Comparison of ENCODE assay signal across 34 cellular contexts in the genomic region with DNA sequence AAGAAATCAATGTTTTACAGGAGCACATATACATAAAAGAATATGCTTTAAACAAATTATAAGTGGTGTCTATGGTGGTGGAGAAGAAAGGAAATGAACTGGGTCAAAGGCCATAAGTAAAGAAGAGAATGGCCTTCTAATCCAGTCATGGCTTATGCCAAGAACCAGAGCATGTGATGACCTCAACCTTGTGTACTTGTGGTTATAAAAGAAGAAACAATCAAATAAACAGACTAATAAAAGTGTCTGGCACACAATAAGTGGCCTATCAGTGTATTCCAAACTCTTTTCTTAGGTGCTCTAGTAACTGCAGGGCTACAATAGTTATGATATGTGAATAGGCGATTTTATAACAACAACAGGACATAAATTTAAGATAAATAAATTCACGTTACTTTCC. TPM values are rescaled to one million over a fixed set of nuclear protein-coding genes. Genes with fewer than 3 reads are reported as not detected.
"Had no signal": no experiment of that assay in that cellular context is flagged by ENCODE, and none has a peak within 500 bp of the region (broad histone marks: within the 10 kb centered on the region; RNA-seq: fewer than 3 reads in every experiment).

No MANE protein-coding gene starts in this region.

- H3K79me2 ChIP-seq: hepatocyte, parathyroid adenoma had no signal

- H3K4me2 ChIP-seq: hepatocyte had no signal

- H3K9me3 ChIP-seq: gastroesophageal sphincter, heart left ventricle, left lung, mucosa of descending colon, neutrophil, stomach, testis, tibial artery had no signal

- ATAC-seq: esophagus mucosa; foreskin keratinocyte; gastroesophageal sphincter; heart left ventricle; left cardiac atrium; left lung; mucosa of descending colon; natural killer cell treated with Interleukin-12 subunit alpha and Interleukin-12 subunit beta and Interleukin-15 and Interleukin-18, amount 100 ng/mL, for 72 hours; sciatic nerve; stimulated activated effector memory CD8-positive, alpha-beta T cell treated with anti-CD3 and anti-CD28 coated beads, Interleukin-12 subunit alpha, Interleukin-12 subunit beta, amount 100 ng/mL, for 72 hours had no signal

- H3K4me3 ChIP-seq: dorsolateral prefrontal cortex, gastroesophageal sphincter, heart left ventricle, hepatocyte, left lung, mucosa of descending colon, stomach, testis, tibial artery had no signal

- H2AFZ ChIP-seq: hepatocyte, parathyroid adenoma had no signal

- H3K27me3 ChIP-seq: foreskin keratinocyte, gastroesophageal sphincter, heart left ventricle, hepatocyte, left lung, stomach, testis, tibial artery had no signal

- H3K4me1 ChIP-seq: gastroesophageal sphincter, heart left ventricle, left lung, parathyroid adenoma, stomach, testis, tibial artery had no signal

- H3K9ac ChIP-seq: parathyroid adenoma had no signal

- H3K27ac ChIP-seq: dorsolateral prefrontal cortex, epithelial cell of prostate, foreskin keratinocyte, gastroesophageal sphincter, heart left ventricle, hepatocyte, left lung, neutrophil, parathyroid adenoma, stomach, testis, tibial artery had no signal

- DNase-seq: cortex of kidney; dorsolateral prefrontal cortex; effector CD4-positive, alpha-beta T cell; foreskin keratinocyte; heart left ventricle; left cardiac atrium; left lung; mesenchymal stem cell; mucosa of descending colon; naive B cell; stimulated activated CD4-positive, alpha-beta T cell treated with anti-CD3 and anti-CD28 coated beads, Interleukin-2, amount 100 ng/mL, for 24 hours; stimulated activated CD4-positive, alpha-beta T cell treated with anti-CD3 and anti-CD28 coated beads, Interleukin-4, amount 100 ng/mL, for 24 hours; stimulated activated naive CD4-positive, alpha-beta T cell treated with Interleukin-2 at 50 U/mL for 16 hours; stomach; testis; tibial artery had no signal

- H3K36me3 ChIP-seq: gastroesophageal sphincter, heart left ventricle, left lung, neutrophil, stomach, tibial artery had no signal

RNA-seq across cellular contexts. Expression of gene SERPINB11, which starts 2.6 kb away (rescaled TPM):
- total RNA-seq: dorsolateral prefrontal cortex; foreskin keratinocyte; gastroesophageal sphincter; heart left ventricle; hepatocyte; kidney epithelial cell; left cardiac atrium; left lung; lung microvascular endothelial cell; mesothelial cell of epicardium; mucosa of descending colon; natural killer cell treated with Interleukin-12 subunit alpha and Interleukin-12 subunit beta and Interleukin-15 and Interleukin-18, amount 100 ng/mL, for 72 hours; neural crest cell; omental fat pad; progenitor cell of endocrine pancreas; sciatic nerve; skeletal muscle tissue; subcutaneous adipose tissue had no signal
- polyA plus RNA-seq: foreskin keratinocyte, heart left ventricle, hepatocyte, urinary bladder had no signal

RNA-seq across cellular contexts. Expression of gene SERPINB3, which starts 43.7 kb away (rescaled TPM):
- total RNA-seq: dorsolateral prefrontal cortex; kidney epithelial cell; left cardiac atrium; left lung; lung microvascular endothelial cell; mesothelial cell of epicardium; mucosa of descending colon; natural killer cell treated with Interleukin-12 subunit alpha and Interleukin-12 subunit beta and Interleukin-15 and Interleukin-18, amount 100 ng/mL, for 72 hours; neural crest cell; omental fat pad; progenitor cell of endocrine pancreas; sciatic nerve; skeletal muscle tissue; subcutaneous adipose tissue had no signal
- polyA plus RNA-seq: hepatocyte, urinary bladder had no signal
